Comparison of ENCODE assay signal across 1 cellular context in the genomic region with DNA sequence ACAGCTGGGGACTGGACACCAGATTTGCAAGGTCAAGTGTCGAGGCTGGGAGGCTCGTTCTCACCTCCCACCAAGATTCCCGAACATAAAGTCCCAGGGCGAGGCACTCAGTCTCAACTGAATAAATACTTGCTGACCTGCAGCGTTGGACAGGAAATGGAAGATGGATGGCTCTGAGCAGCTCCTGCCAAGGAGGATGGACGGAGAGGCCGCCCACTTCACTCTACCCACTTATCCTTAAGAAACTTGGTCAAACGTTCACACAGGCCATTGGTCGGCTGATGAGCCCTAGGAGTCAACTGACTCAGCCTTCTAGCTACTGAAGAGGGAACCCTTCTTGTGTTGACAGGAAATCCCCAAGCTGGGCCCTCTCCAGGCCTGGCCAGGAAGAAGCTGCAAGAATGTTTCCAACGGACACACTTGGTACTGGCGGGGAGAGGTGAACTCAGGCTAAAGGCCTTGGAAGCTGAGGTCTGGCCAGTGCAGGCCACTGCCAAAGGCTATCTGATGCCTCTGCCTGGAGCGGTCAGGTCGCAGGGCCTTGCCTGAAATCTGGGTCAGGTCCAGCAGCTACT.
TF ChIP-seq lines count a peak whose summit lies in the region.

No MANE protein-coding gene starts in this region.

TF ChIP-seq in WTC11, 78 proteins besides CTCF, POLR2A, EP300 and RAD21 (continued from another document):
- TF ChIP-seq ZNF317 (CRISPR knock-in tag; IDR thresholded peaks at IDR 0.05; ENCODE audit: borderline replicate concordance, low read depth) (no peak), NFATC4 (CRISPR knock-in tag; IDR thresholded peaks at IDR 0.05) (no peak)
